In genomic region chr5:150114102-150114641, GRCh38 we compare ENCODE assay signal across 1 cellular context.
TF ChIP-seq lines count a peak whose summit lies in the region.

No MANE protein-coding gene starts in this region.

TF ChIP-seq in HepG2, 621 proteins besides CTCF, POLR2A, EP300 and RAD21:
- TF ChIP-seq ZNF605 (CRISPR knock-in tag; IDR thresholded peaks at IDR 0.05), result no peak
- no peak for TF ChIP-seq HMG20A (CRISPR knock-in tag; IDR thresholded peaks at IDR 0.05; ENCODE audit: borderline replicate concordance)
- TF ChIP-seq SMYD3 (CRISPR knock-in tag; IDR thresholded peaks at IDR 0.05), result no peak
- no peak for TF ChIP-seq MEIS1 (CRISPR knock-in tag; IDR thresholded peaks at IDR 0.05; ENCODE audit: borderline replicate concordance)
- TF ChIP-seq SUZ12 (IDR thresholded peaks at IDR 0.05; ENCODE audit: low read depth, low read length), result no peak
- no peak for TF ChIP-seq SOX6 (IDR thresholded peaks at IDR 0.05)
- no peak for TF ChIP-seq SOX6 (CRISPR knock-in tag; IDR thresholded peaks at IDR 0.05)
- TF ChIP-seq MXI1 (IDR thresholded peaks at IDR 0.05; ENCODE audit: borderline replicate concordance, low read depth, low read length), result no peak
- no peak for TF ChIP-seq SMC3 (IDR thresholded peaks at IDR 0.05; ENCODE audit: low read length)
- no peak for TF ChIP-seq ZIK1 (CRISPR knock-in tag; IDR thresholded peaks at IDR 0.05; ENCODE audit: borderline replicate concordance, low read depth)
- no peak for TF ChIP-seq KAT2B (IDR thresholded peaks at IDR 0.05; ENCODE audit: borderline replicate concordance, low read depth, low read length)
- TF ChIP-seq FLYWCH1 (CRISPR knock-in tag; IDR thresholded peaks at IDR 0.05), result no peak
- TF ChIP-seq ESRRA (CRISPR knock-in tag; IDR thresholded peaks at IDR 0.05; ENCODE audit: low read depth), result no peak
- TF ChIP-seq ZNF839 (CRISPR knock-in tag; IDR thresholded peaks at IDR 0.05; ENCODE audit: borderline replicate concordance), result no peak
- no peak for TF ChIP-seq FOXK2 (IDR thresholded peaks at IDR 0.05)
- TF ChIP-seq CHCHD3 (CRISPR knock-in tag; IDR thresholded peaks at IDR 0.05), result no peak
- TF ChIP-seq ZNF256 (CRISPR knock-in tag; conservative IDR thresholded peaks at IDR 0.05), result no peak
- no peak for TF ChIP-seq NKX3-1 (CRISPR knock-in tag; IDR thresholded peaks at IDR 0.05)
- TF ChIP-seq POGK (CRISPR knock-in tag; conservative IDR thresholded peaks at IDR 0.05), result no peak
- no peak for TF ChIP-seq IRF9 (CRISPR knock-in tag; IDR thresholded peaks at IDR 0.05; ENCODE audit: borderline replicate concordance)
